19 cellular contexts compared by ENCODE assay signal in the genomic region with DNA sequence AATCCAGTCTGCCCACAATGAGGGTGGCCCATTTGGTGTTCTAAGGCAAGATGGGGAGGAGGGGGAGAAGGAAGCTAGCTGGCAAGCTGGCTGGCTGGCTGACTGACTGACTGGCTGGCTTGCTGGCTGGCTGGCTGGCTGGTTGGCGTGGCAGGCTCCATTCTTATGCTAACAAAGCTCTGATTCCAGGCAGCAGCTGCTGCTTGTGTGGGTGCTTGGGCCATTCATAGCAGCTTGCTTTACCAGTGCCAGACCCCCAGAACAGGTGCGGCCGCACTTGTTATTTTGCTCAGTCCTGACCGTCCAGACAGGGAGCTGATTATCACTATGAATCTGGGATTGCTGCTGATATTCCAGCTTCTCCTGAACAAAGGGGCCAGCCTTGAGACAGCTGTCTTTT.
DNase-seq lines count a peak whose midpoint lies in the region; TF ChIP-seq lines count a peak whose summit lies in the region.
"Had no signal": no experiment of that assay in that cellular context is flagged by ENCODE, and none has a peak within 500 bp of the region (broad histone marks: within the 10 kb centered on the region; RNA-seq: fewer than 3 reads in every experiment).

No MANE protein-coding gene starts in this region.

- DNase-seq in NCI-H146 (lab: John Stamatoyannopoulos, UW) (peak; percentile 53), NCI-H146 treated with DMSO at 0.1 percent for 48 hours (lab: John Stamatoyannopoulos, UW; ENCODE audit: unreplicated experiment) (no peak), SK-N-DZ (ENCODE audit: low spot score) (peak; percentile 68), retina (peak; percentile 53), NCI-H2196 treated with DMSO at 0.1 percent for 48 hours (lab: John Stamatoyannopoulos, UW; ENCODE audit: unreplicated experiment) (no peak), HEK293T (ENCODE audit: extremely low spot score) (no peak), COLO829 (ENCODE audit: low spot score) (no peak)
- DNase-seq: activated CD4-positive, alpha-beta T cell treated with anti-CD3 and anti-CD28 coated beads, Interleukin-2, amount 50 U/mL, for 4 hours; activated naive CD4-positive, alpha-beta T cell treated with anti-CD3 and anti-CD28 coated beads, Interleukin-2, amount 50 U/mL, for 16 hours; activated T-cell treated with anti-CD3 and anti-CD28 coated beads, Interleukin-2, amount 50 U/mL, for 1 hour; DMS79 treated with DMSO at 0.1 percent for 48 hours; effector memory CD4-positive, alpha-beta T cell; left ventricle myocardium inferior; naive B cell; PC-9; SK-N-SH; uterus had no signal

- H3K9me3 ChIP-seq in iPS-20b (ENCODE audit: insufficient read depth, low read depth, low read length): no peaks in the 10 kb centered on the region
- H3K9me3 ChIP-seq: left ventricle myocardium inferior, SK-N-SH, uterus had no signal

- peak overlapping the region; percentile 51; the same call in 1 of the 2 replicates for H3K9ac ChIP-seq in iPS-20b (ENCODE audit: low read depth, low read length)
- H3K9ac ChIP-seq: SK-N-SH had no signal

- CTCF ChIA-PET in HEK293T (lab: Yijun Ruan, JAX): interaction anchor here (0.5 kb wide), 1 partner anchor 252 kb away, joined by 5 read pairs; no protein-coding TSS in a partner anchor

- POLR2A ChIA-PET in HEK293T (lab: Yijun Ruan, JAX): no interaction called here

- H3K4me3 ChIP-seq in iPS-20b (ENCODE audit: low read length): peak overlapping the region; percentile 38; the same call in 1 of the 2 replicates
- H3K4me3 ChIP-seq: left ventricle myocardium inferior, PC-9, uterus had no signal

- H3K27ac ChIP-seq in iPS-20b (ENCODE audit: low read length): peak overlapping the region; percentile 94
- H3K27ac ChIP-seq: C4-2B, left ventricle myocardium inferior, PC-9, uterus had no signal

- H3K27me3 ChIP-seq in iPS-20b (ENCODE audit: insufficient read depth, low read length): no peaks in the 10 kb centered on the region

- peaks cover 14% of the 10 kb centered on the region; the same call in 1 of the 2 replicates for H3K4me1 ChIP-seq in iPS-20b (ENCODE audit: insufficient read depth, low read length)
- H3K4me1 ChIP-seq: left ventricle myocardium inferior, uterus had no signal

- H3K36me3 ChIP-seq in iPS-20b (ENCODE audit: insufficient read depth, low read depth, low read length): no peaks in the 10 kb centered on the region
- H3K36me3 ChIP-seq: left ventricle myocardium inferior, uterus had no signal

TF ChIP-seq in HEK293T, 16 proteins besides CTCF, POLR2A, EP300 and RAD21:
- no peak for TF ChIP-seq ZNF384 (IDR thresholded peaks at IDR 0.05)
- no peak for TF ChIP-seq SUZ12 (IDR thresholded peaks at IDR 0.05)
- no peak for TF ChIP-seq PKNOX1 (IDR thresholded peaks at IDR 0.05)
- no peak for TF ChIP-seq TARDBP (IDR thresholded peaks at IDR 0.05)
- no peak for TF ChIP-seq NFRKB (IDR thresholded peaks at IDR 0.05)
- no peak for TF ChIP-seq BHLHE40 (IDR thresholded peaks at IDR 0.05; ENCODE audit: borderline replicate concordance)
- TF ChIP-seq LEF1 (IDR thresholded peaks at IDR 0.05; ENCODE audit: borderline replicate concordance): no peak
TF ChIP-seq in HEK293T: peak in this region for 0.

Comparison
In these comparisons a context has a peak if more than half of its experiments do, and no peak if none do; other contexts are left out.
1. DNase-seq: peak in NCI-H146 (single experiment), SK-N-DZ (single experiment) and retina (single experiment); none in NCI-H146 treated with DMSO at 0.1 percent for 48 hours (single experiment), NCI-H2196 treated with DMSO at 0.1 percent for 48 hours (single experiment), HEK293T (single experiment) and COLO829 (single experiment).